18 cellular contexts compared by ENCODE assay signal in the genomic region with DNA sequence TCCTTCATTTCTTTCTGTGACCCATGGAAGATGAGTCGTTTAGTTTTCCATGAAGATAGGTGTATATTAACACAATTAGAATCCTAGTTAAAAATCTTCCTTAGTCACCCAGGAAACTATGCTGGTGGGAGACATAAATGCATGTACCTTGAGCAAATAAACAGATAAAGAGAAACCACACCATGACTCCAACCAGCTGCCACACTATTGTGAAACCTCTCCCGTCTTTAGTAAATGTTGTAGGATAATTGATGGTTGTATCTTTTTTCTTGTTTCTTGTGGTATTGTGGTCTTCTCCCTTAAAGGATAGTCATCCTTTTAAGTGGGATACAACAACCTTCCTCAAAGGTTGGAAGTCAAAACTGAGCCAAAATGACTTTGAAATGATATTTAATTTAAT.
A peak's percentile ranks its signal among the peaks of the same experiment; 100 is the strongest.
DNase-seq lines count a peak whose midpoint lies in the region; ATAC-seq and TF ChIP-seq lines count a peak whose summit lies in the region.
"Had no signal": no experiment of that assay in that cellular context is flagged by ENCODE, and none has a peak within 500 bp of the region (broad histone marks: within the 10 kb centered on the region; RNA-seq: fewer than 3 reads in every experiment).

No MANE protein-coding gene starts in this region.

- TF ChIP-seq CTCF in astrocyte of the cerebellum (IDR thresholded peaks at IDR 0.05; ENCODE audit: low read depth, low read length, missing control alignments) (no peak), kidney epithelial cell (IDR thresholded peaks at IDR 0.05; ENCODE audit: insufficient read depth, low read length, poor library complexity, severe bottlenecking) (no peak), PC-9 (conservative IDR thresholded peaks at IDR 0.05) (no peak)

- H3K4me3 ChIP-seq in Jurkat, Clone E6-1 (ENCODE audit: low read length), result no peak overlapping the region
- no peak overlapping the region for H3K4me3 ChIP-seq in astrocyte of the cerebellum (ENCODE audit: low read depth, low read length)
- H3K4me3 ChIP-seq in kidney epithelial cell (ENCODE audit: low read depth, low read length), result no peak overlapping the region
- H3K4me3 ChIP-seq in PC-9, result no peak overlapping the region
- H3K4me3 ChIP-seq: adrenal gland, GM23248, mucosa of descending colon, tibial artery had no signal

- no peaks in the 10 kb centered on the region for H3K4me1 ChIP-seq in PC-9 (replicated peaks; ENCODE audit: insufficient read depth)
- H3K4me1 ChIP-seq: adrenal gland, tibial artery had no signal

- H3K27ac ChIP-seq in PC-9, result no peak overlapping the region
- H3K27ac ChIP-seq: adrenal gland, GM23248, tibial artery had no signal

- H3F3A ChIP-seq in PC-9 (ENCODE audit: insufficient read depth, low read depth), result no peaks in the 10 kb centered on the region

- H3K27me3 ChIP-seq in kidney epithelial cell (ENCODE audit: control insufficient read depth, insufficient read depth, low read length) (no peaks in the 10 kb centered on the region), PC-9 (ENCODE audit: insufficient read depth, low read depth) (no peaks in the 10 kb centered on the region)
- H3K27me3 ChIP-seq: adrenal gland, tibial artery had no signal

- no peak for ATAC-seq in HG02885 (IDR thresholded peaks at IDR 0.05; ENCODE audit: poor library complexity, unreplicated experiment)
- ATAC-seq: activated T-cell treated with anti-CD3 and anti-CD28 coated beads, Interleukin-2, amount 50 U/mL, for 4 hours; mucosa of descending colon; SK-N-SH treated with all-trans-retinoic acid at 6 μM for 48 hours had no signal

- CTCF ChIA-PET in PC-9 (lab: Charles Lee), result no interaction called here

- in situ Hi-C loops in astrocyte of the cerebellum (cut with HindIII; ENCODE audit: low sequenced_read_pairs), result no loop called here

- POLR2A ChIA-PET in PC-9 (lab: Charles Lee; ENCODE audit: unreplicated experiment), result no interaction called here

- H3K4me2 ChIP-seq in PC-9, result no peak overlapping the region

- H2AFZ ChIP-seq in PC-9, result no peak overlapping the region
- H2AFZ ChIP-seq: GM23248 had no signal

- DNase-seq in Daoy (ENCODE audit: low read depth) (peak; percentile 46), astrocyte of the cerebellum (ENCODE audit: low read depth) (peak; percentile 47), kidney epithelial cell (ENCODE audit: low read depth) (peak; percentile 77), NCI-H524 treated with DMSO at 0.1 percent for 48 hours (lab: John Stamatoyannopoulos, UW) (no peak), PC-9 (no peak)
- DNase-seq in Jurkat, Clone E6-1 (ENCODE audit: low read depth, low spot score), result peak; percentile 95
- DNase-seq: activated T-cell treated with anti-CD3 and anti-CD28 coated beads, Interleukin-2, amount 50 U/mL, for 4 hours; adrenal gland; cortex of kidney; erythroblast; GM23248; mucosa of descending colon; NCI-H1048; NCI-H2227 treated with DMSO at 0.1 percent for 48 hours; stimulated activated CD4-positive, alpha-beta T cell treated with anti-CD3 and anti-CD28 coated beads, Interleukin-4, amount 100 ng/mL, for 4 hours; tibial artery had no signal

- H4K20me1 ChIP-seq in PC-9 (ENCODE audit: insufficient read depth), result no peaks in the 10 kb centered on the region

- intact Hi-C loops in PC-9 (cut with micrococcal nuclease; ENCODE audit: unreplicated experiment), result no loop called here

- BruUV-seq in PC-9 (replicated peaks; lab: Mats Ljungman, UMichigan), result no TSS peak

- no peaks in the 10 kb centered on the region for H3K9me2 ChIP-seq in PC-9 (ENCODE audit: insufficient read depth)

- H3K36me3 ChIP-seq in kidney epithelial cell (ENCODE audit: control insufficient read depth, insufficient read depth, low read length) (no peaks in the 10 kb centered on the region), PC-9 (ENCODE audit: low read depth) (no peaks in the 10 kb centered on the region)
- H3K36me3 ChIP-seq: adrenal gland, tibial artery had no signal

- H3K9me3 ChIP-seq in PC-9 (ENCODE audit: insufficient read depth, low read depth), result no peaks in the 10 kb centered on the region
- H3K9me3 ChIP-seq: adrenal gland, mucosa of descending colon, tibial artery had no signal

- no peaks in the 10 kb centered on the region for H3K79me2 ChIP-seq in PC-9 (ENCODE audit: low read depth)

Comparison
In these comparisons a context has a peak if more than half of its experiments do, and no peak if none do; other contexts are left out.
1. DNase-seq: peak in Daoy (single experiment), Jurkat, Clone E6-1 (single experiment), astrocyte of the cerebellum (single experiment) and kidney epithelial cell (single experiment); none in NCI-H524 treated with DMSO at 0.1 percent for 48 hours (single experiment) and PC-9 (0 of 2).